14 cellular contexts compared by ENCODE assay signal in genomic region chr15:47720555-47720954, GRCh38. TPM values are rescaled to one million over a fixed set of nuclear protein-coding genes. Genes with fewer than 3 reads are reported as not detected.
DNase-seq lines count a peak whose midpoint lies in the region; ATAC-seq and TF ChIP-seq lines count a peak whose summit lies in the region.
"Had no signal": no experiment of that assay in that cellular context is flagged by ENCODE, and none has a peak within 500 bp of the region (broad histone marks: within the 10 kb centered on the region; RNA-seq: fewer than 3 reads in every experiment).

No MANE protein-coding gene starts in this region.

- no peaks in the 10 kb centered on the region for H3K36me3 Mint-ChIP-seq in MCF 10A (ENCODE audit: insufficient read depth, unreplicated experiment)
- peaks cover 2% of the 10 kb centered on the region for H3K36me3 Mint-ChIP-seq in mesothelial cell of epicardium
- H3K36me3 Mint-ChIP-seq: activated naive CD4-positive, alpha-beta T cell treated with anti-CD3 and anti-CD28 coated beads, Interleukin-2, amount 50 U/mL, for 24 hours; naive B cell had no signal

- H3K36me3 ChIP-seq in breast epithelium (no peaks in the 10 kb centered on the region), tibial nerve (no peaks in the 10 kb centered on the region)

- WGBS in tibial nerve, 2 donors = 43 to 45% methylated on average over 4 of the region's 4 CpGs

- H3K27me3 ChIP-seq in breast epithelium (peaks cover 0 to 10% of the 10 kb centered on the region in 2 donors), dorsolateral prefrontal cortex (no peaks in the 10 kb centered on the region), tibial nerve (no peaks in the 10 kb centered on the region)

- BruUV-seq in MCF 10A (replicated peaks; lab: Mats Ljungman, UMichigan) = no TSS peak

- POLR2A ChIA-PET in MCF 10A (lab: Yijun Ruan, JAX) = interaction anchor here (0.7 kb wide), 1 partner anchor 204 kb away, joined by 3 read pairs; no protein-coding TSS in a partner anchor

- no peaks in the 10 kb centered on the region for H3K4me1 ChIP-seq in breast epithelium
- H3K4me1 ChIP-seq in tibial nerve = peaks cover 0 to 69% (median 10%) of the 10 kb centered on the region in 4 donors

- H3K4me1 Mint-ChIP-seq in MCF 10A (ENCODE audit: insufficient read depth, unreplicated experiment) = peaks cover 5% of the 10 kb centered on the region
- peaks cover 60% of the 10 kb centered on the region for H3K4me1 Mint-ChIP-seq in mesothelial cell of epicardium
- H3K4me1 Mint-ChIP-seq: activated naive CD4-positive, alpha-beta T cell treated with anti-CD3 and anti-CD28 coated beads, Interleukin-2, amount 50 U/mL, for 24 hours had no signal

- ATAC-seq in GM18868 (IDR thresholded peaks at IDR 0.05; ENCODE audit: unreplicated experiment) = no peak
- no peak for ATAC-seq in HG03196 (IDR thresholded peaks at IDR 0.05; ENCODE audit: unreplicated experiment)
- ATAC-seq: activated CD8-positive, alpha-beta memory T cell treated with anti-CD3 and anti-CD28 coated beads, Interleukin-2, amount 10 ng/mL, durations not matched to agents 7 days and 5 days had no signal

- TF ChIP-seq POLR2A in breast epithelium (IDR thresholded peaks at IDR 0.05) = no peak
- no peak for TF ChIP-seq POLR2A in tibial nerve (IDR thresholded peaks at IDR 0.05)

- DNase-seq in breast epithelium (ENCODE audit: low spot score in 2 of 2) = no peak
- no peak for DNase-seq in MCF 10A (ENCODE audit: unreplicated experiment)
- DNase-seq in dorsolateral prefrontal cortex = no peak
- DNase-seq in mesothelial cell of epicardium (ENCODE audit: low spot score in 2 of 2, unreplicated experiment in 2 of 2) = no peak
- no peak for DNase-seq in tibial nerve (ENCODE audit: low spot score in 2 of 2)
- no peak for DNase-seq in T-helper 2 cell
- DNase-seq: activated CD8-positive, alpha-beta memory T cell treated with anti-CD3 and anti-CD28 coated beads, Interleukin-2, amount 10 ng/mL, durations not matched to agents 7 days and 5 days; naive B cell; NCI-H2081 treated with DMSO at 0.1 percent for 48 hours had no signal

- no peak overlapping the region for H3K4me3 Mint-ChIP-seq in MCF 10A (ENCODE audit: unreplicated experiment)
- H3K4me3 Mint-ChIP-seq in mesothelial cell of epicardium = peak overlapping the region; percentile 95
- H3K4me3 Mint-ChIP-seq: activated CD8-positive, alpha-beta memory T cell treated with anti-CD3 and anti-CD28 coated beads, Interleukin-2, amount 10 ng/mL, durations not matched to agents 7 days and 5 days; activated naive CD4-positive, alpha-beta T cell treated with anti-CD3 and anti-CD28 coated beads, Interleukin-2, amount 50 U/mL, for 24 hours; naive B cell had no signal

- no peaks in the 10 kb centered on the region for H3K9me3 ChIP-seq in breast epithelium
- no peaks in the 10 kb centered on the region for H3K9me3 ChIP-seq in tibial nerve

- CTCF ChIA-PET in MCF 10A (lab: Yijun Ruan, JAX) = interaction anchor here (0.6 to 2.8 kb wide), 3 partner anchors 152 to 268 kb away, joined by 3 to 12 read pairs (median 3); no protein-coding TSS in a partner anchor

- no peak for TF ChIP-seq CTCF in breast epithelium (IDR thresholded peaks at IDR 0.05)
- TF ChIP-seq CTCF in MCF 10A (IDR thresholded peaks at IDR 0.05; ENCODE audit: unreplicated experiment) = no peak
- TF ChIP-seq CTCF in dorsolateral prefrontal cortex (IDR thresholded peaks at IDR 0.05 in 54 of 56, conservative IDR thresholded peaks at IDR 0.05 in 2 of 56; ENCODE audit: low read depth in 1 of 56, partially characterized antibody in 56 of 56) = no peak
- TF ChIP-seq CTCF in mesothelial cell of epicardium (IDR thresholded peaks at IDR 0.05; ENCODE audit: unreplicated experiment) = no peak
- no peak for TF ChIP-seq CTCF in tibial nerve (IDR thresholded peaks at IDR 0.05)

- H3K27me3 Mint-ChIP-seq in MCF 10A (ENCODE audit: insufficient read depth, unreplicated experiment) (no peaks in the 10 kb centered on the region), mesothelial cell of epicardium (ENCODE audit: low read depth) (no peaks in the 10 kb centered on the region)

- H3K9me3 Mint-ChIP-seq in MCF 10A (ENCODE audit: unreplicated experiment) (no peaks in the 10 kb centered on the region), mesothelial cell of epicardium (no peaks in the 10 kb centered on the region)
- H3K9me3 Mint-ChIP-seq: activated naive CD4-positive, alpha-beta T cell treated with anti-CD3 and anti-CD28 coated beads, Interleukin-2, amount 50 U/mL, for 24 hours had no signal

- intact Hi-C loops in breast epithelium (cut with DNase I; ENCODE audit: low total_unique reads) (no loop called here), MCF 10A (cut with micrococcal nuclease) (no loop called here), dorsolateral prefrontal cortex (cut with DNase I) (loop anchor here in 1 of 2 donors (10.0 kb wide), 2 partner anchors 246 to 564 kb away; no protein-coding TSS in a partner anchor)

- peak overlapping the region in 2 of 3 donors; percentile 31 to 73 for H3K4me3 ChIP-seq in breast epithelium
- H3K4me3 ChIP-seq in dorsolateral prefrontal cortex = peak overlapping the region; percentile 8 to 97 (median 85)
- peak overlapping the region in 2 of 4 donors; percentile 11 to 79 for H3K4me3 ChIP-seq in tibial nerve
- H3K4me3 ChIP-seq: SK-N-MC had no signal

- H3K27ac Mint-ChIP-seq in MCF 10A (ENCODE audit: low read depth, unreplicated experiment) (no peak overlapping the region), mesothelial cell of epicardium (peak overlapping the region; percentile 41)
- H3K27ac Mint-ChIP-seq: activated CD8-positive, alpha-beta memory T cell treated with anti-CD3 and anti-CD28 coated beads, Interleukin-2, amount 10 ng/mL, durations not matched to agents 7 days and 5 days; activated naive CD4-positive, alpha-beta T cell treated with anti-CD3 and anti-CD28 coated beads, Interleukin-2, amount 50 U/mL, for 24 hours had no signal

- TF ChIP-seq EP300 in tibial nerve (IDR thresholded peaks at IDR 0.05) = no peak

- no peak overlapping the region for H3K27ac ChIP-seq in breast epithelium
- peak overlapping the region in 54 of 59 donors; percentile 7 to 98 (median 95) for H3K27ac ChIP-seq in dorsolateral prefrontal cortex
- H3K27ac ChIP-seq in tibial nerve = peak overlapping the region in 3 of 4 donors; percentile 15 to 91 (median 89)
- H3K27ac ChIP-seq: SK-N-MC, VCaP had no signal

RNA-seq across cellular contexts. Expression of gene SEMA6D, which starts 3.2 kb away (rescaled TPM):
- total RNA-seq in breast epithelium = 10 to 100 TPM in 2 of 3 donors, 1 to 10 TPM in 1; 3.0 to 22.8 (median 10.5) TPM
- 0.65 and 1.1 TPM in 2 replicates for total RNA-seq in MCF 10A (2022)
- total RNA-seq in dorsolateral prefrontal cortex = 100 to 1,000 TPM in 2 of 120 experiments, 10 to 100 TPM in 118; 43.1 to 116 (median 68.1) TPM
- 52.0 to 58.3 TPM (median 54.3 TPM) in 3 replicates for total RNA-seq in mesothelial cell of epicardium
- total RNA-seq in tibial nerve = 10 to 100 TPM; 15.7 to 55.7 (median 17.8) TPM
- total RNA-seq: activated CD8-positive, alpha-beta memory T cell treated with anti-CD3 and anti-CD28 coated beads, Interleukin-2, amount 10 ng/mL, durations not matched to agents 7 days and 5 days had no signal

Comparison
In these comparisons a context has a peak if more than half of its experiments do, and no peak if none do; other contexts are left out.
1. H3K27ac ChIP-seq: peak in dorsolateral prefrontal cortex (54 of 59) and tibial nerve (3 of 4); none in breast epithelium (0 of 2).